ENCODE assay signal across 16 cellular contexts in the genomic region with DNA sequence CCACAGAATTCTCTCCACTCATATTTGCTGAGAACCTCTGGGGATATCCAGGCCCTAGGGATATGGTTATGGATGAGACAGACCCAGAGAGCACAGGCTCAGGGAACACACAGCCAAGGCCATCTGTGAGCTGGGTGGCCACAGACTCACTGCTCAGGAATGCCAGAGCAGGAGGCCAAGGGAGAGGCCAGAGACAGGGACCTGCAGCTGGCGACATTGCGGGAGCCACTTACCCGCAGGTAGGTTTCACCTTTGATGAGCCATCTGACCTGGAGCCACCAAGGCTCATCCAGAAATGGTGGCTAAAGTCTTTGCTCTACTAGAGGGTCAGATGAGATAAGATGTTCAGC. TPM values are rescaled to one million over a fixed set of nuclear protein-coding genes. Genes with fewer than 3 reads are reported as not detected.
A peak's percentile ranks its signal among the peaks of the same experiment; 100 is the strongest.
DNase-seq lines count a peak whose midpoint lies in the region; ATAC-seq and TF ChIP-seq lines count a peak whose summit lies in the region.
"Had no signal": no experiment of that assay in that cellular context is flagged by ENCODE, and none has a peak within 500 bp of the region (broad histone marks: within the 10 kb centered on the region; RNA-seq: fewer than 3 reads in every experiment).

No MANE protein-coding gene starts in this region.

- no peaks in the 10 kb centered on the region for H4K20me1 ChIP-seq in OCI-LY7 (ENCODE audit: insufficient read depth, low read length)

- no peaks in the 10 kb centered on the region for H3K36me3 ChIP-seq in OCI-LY7 (ENCODE audit: insufficient read depth, low read length)
- no peaks in the 10 kb centered on the region for H3K36me3 ChIP-seq in thymus (ENCODE audit: control insufficient read depth, insufficient read depth)
- H3K36me3 ChIP-seq: gastrocnemius medialis, uterus had no signal

- H3K4me3 ChIP-seq in OCI-LY7 (ENCODE audit: low read depth, low read length, poor library complexity, severe bottlenecking) = no peak overlapping the region
- no peak overlapping the region for H3K4me3 ChIP-seq in thymus (ENCODE audit: low read length)
- H3K4me3 ChIP-seq: gastrocnemius medialis, uterus had no signal

- H3K79me2 ChIP-seq in OCI-LY7 (ENCODE audit: insufficient read depth, low read depth, low read length) = no peaks in the 10 kb centered on the region

- no peak for ATAC-seq in HG02763 (IDR thresholded peaks at IDR 0.05; ENCODE audit: unreplicated experiment)
- no peak for ATAC-seq in HG03139 (IDR thresholded peaks at IDR 0.05; ENCODE audit: unreplicated experiment)
- ATAC-seq: activated CD4-positive, CD25-positive, alpha-beta regulatory T cell treated with anti-CD3 and anti-CD28 coated beads, Interleukin-2, amount 50 U/mL, for 24 hours; CD8-positive, alpha-beta T cell; gastrocnemius medialis; stimulated activated effector memory CD8-positive, alpha-beta T cell treated with anti-CD3 and anti-CD28 coated beads, Interleukin-12 subunit alpha, Interleukin-12 subunit beta, amount 100 ng/mL, for 72 hours had no signal

- no peak for TF ChIP-seq CTCF in OCI-LY7 (conservative IDR thresholded peaks at IDR 0.05; ENCODE audit: low read length)

- no peaks in the 10 kb centered on the region for H3K9me3 ChIP-seq in OCI-LY7 (ENCODE audit: low read length)
- H3K9me3 ChIP-seq in thymus (ENCODE audit: control insufficient read depth) = no peaks in the 10 kb centered on the region
- H3K9me3 ChIP-seq: gastrocnemius medialis, uterus had no signal

- no peak overlapping the region for H3K4me2 ChIP-seq in OCI-LY7 (ENCODE audit: low read length)

- intact Hi-C loops in OCI-LY7 (cut with micrococcal nuclease; ENCODE audit: unreplicated experiment) = no loop called here

- H2AFZ ChIP-seq in OCI-LY7 (ENCODE audit: low read length) = peak overlapping the region; percentile 47; the same call in 1 of the 2 replicates

- POLR2A ChIA-PET in OCI-LY7 (lab: Charles Lee) = no interaction called here

- DNase-seq in ELF-1 (ENCODE audit: low read depth, low spot score) (peak; percentile 67), OCI-LY7 (ENCODE audit: low spot score) (no peak), foreskin melanocyte (peak; percentile 3), T-helper 9 cell (no peak)
- DNase-seq: activated naive CD4-positive, alpha-beta T cell treated with anti-CD3 and anti-CD28 coated beads for 36 hours; CD8-positive, alpha-beta T cell; effector memory CD4-positive, alpha-beta T cell; gastrocnemius medialis; GF-D8; NCI-H2081 treated with DMSO at 0.1 percent for 48 hours; uterus had no signal

- H3K4me1 ChIP-seq in OCI-LY7 (ENCODE audit: insufficient read depth, low read length, poor library complexity, severe bottlenecking) (peaks cover 39% of the 10 kb centered on the region), thymus (ENCODE audit: control insufficient read depth, insufficient read depth, low read length) (peaks cover 8% of the 10 kb centered on the region)

- no TSS peak for BruUV-seq in OCI-LY7 (replicated peaks; lab: Mats Ljungman, UMichigan)

- CTCF ChIA-PET in OCI-LY7 (lab: Charles Lee; ENCODE audit: unreplicated experiment) = no interaction called here

- peaks cover 27% of the 10 kb centered on the region for H3K27me3 ChIP-seq in thymus (ENCODE audit: control insufficient read depth, insufficient read depth)
- H3K27me3 ChIP-seq: uterus had no signal

- no peaks in the 10 kb centered on the region for H3K9me2 ChIP-seq in OCI-LY7 (ENCODE audit: insufficient read depth, low read length)

- 97% methylated on average over 3 of the region's 3 CpGs for WGBS in thymus

- H3K27ac ChIP-seq in OCI-LY7 (ENCODE audit: low read depth, low read length, poor library complexity, severe bottlenecking) (no peak overlapping the region), thymus (ENCODE audit: low read depth) (peak overlapping the region; percentile 47)
- H3K27ac ChIP-seq: gastrocnemius medialis, uterus had no signal

RNA-seq across cellular contexts. Expression of gene CCNE1, which starts 29.4 kb away (rescaled TPM):
- total RNA-seq in OCI-LY7 (2014; rRNA removed; shearing (Covaris generic)) = 13.4 and 23.2 TPM in 2 replicates
- 34.0 and 36.1 TPM in 2 replicates for total RNA-seq in OCI-LY7 (2022)
- polyA plus RNA-seq in thymus = 3.4 TPM

Comparison
In these comparisons a context has a peak if more than half of its experiments do, and no peak if none do; other contexts are left out.
1. DNase-seq: peak in ELF-1 (single experiment) and foreskin melanocyte (single experiment); none in OCI-LY7 (single experiment) and T-helper 9 cell (single experiment).